ENCODE assay signal across 18 cellular contexts in the genomic region with DNA sequence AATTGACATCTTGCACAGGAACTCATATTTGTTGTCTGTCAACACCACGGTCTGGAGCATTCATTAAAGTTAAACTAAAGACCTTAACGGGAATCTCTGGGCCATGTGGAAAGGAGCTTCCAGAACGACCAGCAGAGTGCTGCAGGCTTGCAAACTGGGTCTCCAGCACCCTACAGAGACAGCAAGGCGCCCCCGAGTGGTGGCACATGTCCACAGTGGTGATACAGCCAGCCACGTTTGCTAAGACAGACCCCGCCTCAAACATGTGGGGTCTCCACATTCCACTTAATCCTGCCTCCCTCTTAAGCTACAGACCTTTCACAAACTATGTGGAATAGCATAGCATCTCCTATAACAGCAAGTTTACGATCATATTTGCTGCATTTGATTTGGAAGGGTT.
DNase-seq lines count a peak whose midpoint lies in the region; ATAC-seq, FAIRE-seq and TF ChIP-seq lines count a peak whose summit lies in the region.
"Had no signal": no experiment of that assay in that cellular context is flagged by ENCODE, and none has a peak within 500 bp of the region (broad histone marks: within the 10 kb centered on the region; RNA-seq: fewer than 3 reads in every experiment).

No MANE protein-coding gene starts in this region.

- H3K4me1 ChIP-seq in H9 (ENCODE audit: insufficient read depth, low read length): no peaks in the 10 kb centered on the region; the same call in 1 of the 2 replicates
- no peaks in the 10 kb centered on the region for H3K4me1 ChIP-seq in Panc1 (ENCODE audit: control insufficient read depth, insufficient read depth, low read length)
- H3K4me1 ChIP-seq in keratinocyte (ENCODE audit: control insufficient read depth, extremely low read depth, insufficient read depth, low read length): peaks cover 3% of the 10 kb centered on the region
- H3K4me1 ChIP-seq in PC-9 (replicated peaks; ENCODE audit: insufficient read depth): no peaks in the 10 kb centered on the region

- H3K18ac ChIP-seq in H9 (ENCODE audit: insufficient read length, low read depth, low read length): no peak overlapping the region

- in situ Hi-C loops in Panc1 (cut with HindIII; ENCODE audit: low pct_unique_long_range_greater_than_20kb, low sequenced_read_pairs): no loop called here

- H3K4me3 ChIP-seq in Panc1 (ENCODE audit: low read depth in 2 of 2, low read length in 2 of 2) (no peak overlapping the region), keratinocyte (ENCODE audit: control insufficient read depth in 2 of 3, extremely low read depth in 1 of 3, insufficient read depth in 2 of 3, low read depth in 1 of 3, low read length in 3 of 3) (no peak overlapping the region), PC-9 (no peak overlapping the region)
- H3K4me3 ChIP-seq: esophagus muscularis mucosa, GM23248, uterus had no signal

- H3K9me3 ChIP-seq in H9 (ENCODE audit: control insufficient read depth, low read depth, low read length) (no peaks in the 10 kb centered on the region), Panc1 (ENCODE audit: control insufficient read depth, insufficient read depth, low read depth, low read length) (no peaks in the 10 kb centered on the region), keratinocyte (ENCODE audit: control insufficient read depth, low read depth, low read length) (no peaks in the 10 kb centered on the region), PC-9 (ENCODE audit: insufficient read depth, low read depth) (no peaks in the 10 kb centered on the region)
- H3K9me3 ChIP-seq: esophagus muscularis mucosa, uterus had no signal

- H3K9me1 ChIP-seq in keratinocyte (ENCODE audit: control insufficient read depth, extremely low read depth, insufficient read depth, low read length): no peaks in the 10 kb centered on the region

- intact Hi-C loops in Panc1 (cut with micrococcal nuclease; ENCODE audit: unreplicated experiment): no loop called here
- intact Hi-C loops in PC-9 (cut with micrococcal nuclease; ENCODE audit: unreplicated experiment): no loop called here

- H2AK5ac ChIP-seq in H9 (ENCODE audit: insufficient read length, low read length): no peak overlapping the region

- no peak overlapping the region for H4K91ac ChIP-seq in H9 (ENCODE audit: insufficient read length, low read depth, low read length)

- no peak overlapping the region for H4K5ac ChIP-seq in H9 (ENCODE audit: insufficient read length, low read depth, low read length)

- POLR2A ChIA-PET in Panc1 (lab: Charles Lee): no interaction called here
- POLR2A ChIA-PET in PC-9 (lab: Charles Lee; ENCODE audit: unreplicated experiment): no interaction called here

- no peak overlapping the region for H2BK120ac ChIP-seq in H9 (ENCODE audit: low read depth, low read length, poor library complexity, severe bottlenecking)

- H2BK5ac ChIP-seq in H9 (ENCODE audit: insufficient read length, low read length): no peak overlapping the region

- H3K23me2 ChIP-seq in H9 (ENCODE audit: insufficient read length, low read depth, low read length, poor library complexity, severe bottlenecking): no peaks in the 10 kb centered on the region

- H3K79me2 ChIP-seq in H9 (ENCODE audit: insufficient read depth, low read length) (no peaks in the 10 kb centered on the region), keratinocyte (ENCODE audit: control insufficient read depth, insufficient read depth, low read length) (no peaks in the 10 kb centered on the region), PC-9 (ENCODE audit: low read depth) (no peaks in the 10 kb centered on the region)

- BruUV-seq in Panc1 (replicated peaks; lab: Mats Ljungman, UMichigan): no TSS peak
- BruUV-seq in PC-9 (replicated peaks; lab: Mats Ljungman, UMichigan): no TSS peak

- no peak overlapping the region for H2BK15ac ChIP-seq in H9 (ENCODE audit: low read depth, low read length)

- H3K79me1 ChIP-seq in H9 (ENCODE audit: insufficient read depth, low read depth, low read length, poor library complexity, severe bottlenecking): no peaks in the 10 kb centered on the region

- H3F3A ChIP-seq in PC-9 (ENCODE audit: insufficient read depth, low read depth): no peaks in the 10 kb centered on the region

- no peak overlapping the region for H3T11ph ChIP-seq in H9 (ENCODE audit: low read length)

- H3K14ac ChIP-seq in H9 (ENCODE audit: insufficient read depth, low read length): no peak overlapping the region

- no peak overlapping the region; a peak in 1 of 7 replicates for H3K27ac Mint-ChIP-seq in H9
- H3K27ac Mint-ChIP-seq: activated CD4-positive, alpha-beta memory T cell treated with anti-CD3 and anti-CD28 coated beads for 36 hours; mesothelial cell of epicardium; T-helper 1 cell treated with Interleukin-12 subunit alpha and Interleukin-12 subunit beta and Interleukin-4 antibody, amounts not matched to agents 30 μg/mL and 1 μg/mL, for 36 hours had no signal

- H4K8ac ChIP-seq in H9 (replicated peaks; ENCODE audit: insufficient read length, low read depth, low read length): no peak overlapping the region

- FAIRE-seq in keratinocyte (lab: Jason Lieb, UNC): no peak

- H3K27ac ChIP-seq in H9 (ENCODE audit: insufficient read length, low read depth, low read length) (no peak overlapping the region), Panc1 (ENCODE audit: low read length) (no peak overlapping the region), keratinocyte (ENCODE audit: control insufficient read depth, insufficient read depth, low read length) (no peak overlapping the region), PC-9 (no peak overlapping the region)
- H3K27ac ChIP-seq: esophagus muscularis mucosa, GM23248, uterus had no signal

- ATAC-seq in Panc1 (no peak), HG02870 (IDR thresholded peaks at IDR 0.05; ENCODE audit: unreplicated experiment) (no peak)

- H2BK20ac ChIP-seq in H9 (ENCODE audit: low read depth, low read length, poor library complexity, severe bottlenecking): no peak overlapping the region

- no peaks in the 10 kb centered on the region for H4K20me1 ChIP-seq in H9 (ENCODE audit: control insufficient read depth, insufficient read depth, insufficient read length)
- no peaks in the 10 kb centered on the region for H4K20me1 ChIP-seq in keratinocyte (ENCODE audit: control insufficient read depth, extremely low read depth, insufficient read depth, low read length)
- H4K20me1 ChIP-seq in PC-9 (ENCODE audit: insufficient read depth): no peaks in the 10 kb centered on the region

- peak; percentile 74 for TF ChIP-seq CTCF in H9 (conservative IDR thresholded peaks at IDR 0.05)
- TF ChIP-seq CTCF in Panc1 (IDR thresholded peaks at IDR 0.05): 0 out of 2 replicates have a peak, but pooled peaks have one; percentile 9
- TF ChIP-seq CTCF in keratinocyte (optimal IDR thresholded peaks at IDR 0.05 in 1 of 3, IDR thresholded peaks at IDR 0.05 in 1 of 3, conservative IDR thresholded peaks at IDR 0.05 in 1 of 3; ENCODE audit: extremely low read depth in 1 of 3, insufficient read depth in 2 of 3, low read length in 3 of 3): peak in 2 of 3 experiments; percentile 37 to 60
- no peak for TF ChIP-seq CTCF in PC-9 (conservative IDR thresholded peaks at IDR 0.05)

- no peak overlapping the region for H2BK12ac ChIP-seq in H9 (ENCODE audit: insufficient read length, low read depth, low read length)

- H3K23ac ChIP-seq in H9 (ENCODE audit: insufficient read length, low read depth, low read length): no peak overlapping the region

- no peaks in the 10 kb centered on the region for H3K9me3 Mint-ChIP-seq in H9
- H3K9me3 Mint-ChIP-seq: activated CD4-positive, alpha-beta memory T cell treated with anti-CD3 and anti-CD28 coated beads for 36 hours; central memory CD8-positive, alpha-beta T cell; mesothelial cell of epicardium; T-helper 1 cell treated with Interleukin-12 subunit alpha and Interleukin-12 subunit beta and Interleukin-4 antibody, amounts not matched to agents 30 μg/mL and 1 μg/mL, for 36 hours had no signal

- H2AFZ ChIP-seq in H9 (ENCODE audit: low read length): no peak overlapping the region
- H2AFZ ChIP-seq in keratinocyte (ENCODE audit: control insufficient read depth, low read length): no peak overlapping the region
- H2AFZ ChIP-seq in PC-9: no peak overlapping the region
- H2AFZ ChIP-seq: GM23248 had no signal

- H3K36me3 ChIP-seq in Panc1 (ENCODE audit: control insufficient read depth, insufficient read depth, low read length): no peaks in the 10 kb centered on the region
- no peaks in the 10 kb centered on the region for H3K36me3 ChIP-seq in keratinocyte (ENCODE audit: control insufficient read depth in 2 of 2, extremely low read depth in 1 of 2, insufficient read depth in 2 of 2, low read length in 2 of 2)
- no peaks in the 10 kb centered on the region for H3K36me3 ChIP-seq in PC-9 (ENCODE audit: low read depth)
- H3K36me3 ChIP-seq: esophagus muscularis mucosa, uterus had no signal

- no CpG with 5 or more reads among the region's 8 CpGs for WGBS in H9 (ENCODE audit: extremely low coverage, insufficient read length, low lambda C conversion rate)

- no peaks in the 10 kb centered on the region for H3K9me2 ChIP-seq in PC-9 (ENCODE audit: insufficient read depth)

- no peak overlapping the region for H3K4me2 ChIP-seq in H9 (ENCODE audit: insufficient read depth, insufficient read length, low read length)
- H3K4me2 ChIP-seq in keratinocyte (ENCODE audit: control insufficient read depth, extremely low read depth, insufficient read depth, low read depth, low read length): no peak overlapping the region
- no peak overlapping the region for H3K4me2 ChIP-seq in PC-9

- no peak overlapping the region for H3K4me3 Mint-ChIP-seq in H9
- H3K4me3 Mint-ChIP-seq: activated CD4-positive, alpha-beta memory T cell treated with anti-CD3 and anti-CD28 coated beads for 36 hours; central memory CD8-positive, alpha-beta T cell; mesothelial cell of epicardium; T-helper 1 cell treated with Interleukin-12 subunit alpha and Interleukin-12 subunit beta and Interleukin-4 antibody, amounts not matched to agents 30 μg/mL and 1 μg/mL, for 36 hours had no signal

- peaks cover 9% of the 10 kb centered on the region for H3K27me3 Mint-ChIP-seq in H9 (ENCODE audit: low read depth)

- no peak overlapping the region for H3K9ac ChIP-seq in H9 (ENCODE audit: extremely low read depth, insufficient read length, low read length)
- no peak overlapping the region for H3K9ac ChIP-seq in keratinocyte (ENCODE audit: control insufficient read depth, extremely low read depth, insufficient read depth, low read length)
- H3K9ac ChIP-seq: GM23248 had no signal

- peaks cover 18 to 19% of the 10 kb centered on the region in 2 experiments for H3K4me1 Mint-ChIP-seq in H9

- CTCF ChIA-PET in Panc1 (lab: Charles Lee) (no interaction called here), PC-9 (lab: Charles Lee) (no interaction called here)

- no peak overlapping the region for H3K4ac ChIP-seq in H9 (ENCODE audit: low read depth, low read length)

- no peaks in the 10 kb centered on the region for H3K27me3 ChIP-seq in H9 (ENCODE audit: insufficient read depth, low read length)
- peaks cover 3% of the 10 kb centered on the region; the same call in 1 of the 2 replicates for H3K27me3 ChIP-seq in Panc1 (ENCODE audit: control insufficient read depth, insufficient read depth, low read length)
- H3K27me3 ChIP-seq in keratinocyte (ENCODE audit: control insufficient read depth, extremely low read depth, insufficient read depth, low read length): peaks cover 9% of the 10 kb centered on the region
- H3K27me3 ChIP-seq in PC-9 (ENCODE audit: insufficient read depth, low read depth): peaks cover 73% of the 10 kb centered on the region

- dilution Hi-C loops in keratinocyte (cut with MboI; ENCODE audit: extremely low pct_ligation_motif_present, low sequenced_read_pairs): no loop called here

- DNase-seq in NCI-H1105 treated with DMSO at 0.1 percent for 48 hours (lab: John Stamatoyannopoulos, UW) (peak; percentile 13), NCI-H1105 (lab: John Stamatoyannopoulos, UW) (no peak), H9 (peak; percentile 77), Panc1 (ENCODE audit: low read depth, low spot score) (no peak), keratinocyte (ENCODE audit: low read depth, low spot score) (no peak), PC-9 (no peak), NOMO-1 treated with dmso at 0.1 percent for 144 hours (lab: John Stamatoyannopoulos, UW; ENCODE audit: unreplicated experiment) (no peak)
- DNase-seq: activated CD4-positive, alpha-beta memory T cell treated with anti-CD3 and anti-CD28 coated beads for 36 hours; activated naive CD4-positive, alpha-beta T cell; DMS79 treated with DMSO at 0.1 percent for 48 hours; GM23248; NCI-H187; uterus had no signal

- no peaks in the 10 kb centered on the region for H3K36me3 Mint-ChIP-seq in H9 (ENCODE audit: insufficient read depth in 1 of 3, low read depth in 3 of 3)
- H3K36me3 Mint-ChIP-seq: activated CD4-positive, alpha-beta memory T cell treated with anti-CD3 and anti-CD28 coated beads for 36 hours; mesothelial cell of epicardium had no signal

- H3K56ac ChIP-seq in H9 (ENCODE audit: insufficient read length, low read depth, low read length): no peak overlapping the region

Comparison
In these comparisons a context has a peak if more than half of its experiments do, and no peak if none do; other contexts are left out.
1. DNase-seq: peak in NCI-H1105 treated with DMSO at 0.1 percent for 48 hours (single experiment) and H9 (single experiment); none in NCI-H1105 (single experiment), Panc1 (single experiment), keratinocyte (single experiment), PC-9 (0 of 2) and NOMO-1 treated with dmso at 0.1 percent for 144 hours (single experiment).